8 cellular contexts compared by ENCODE assay signal in genomic region chr10:133378251-133379096, GRCh38. TPM values are rescaled to one million over a fixed set of nuclear protein-coding genes. Genes with fewer than 3 reads are reported as not detected.
DNase-seq lines count a peak whose midpoint lies in the region; ATAC-seq and TF ChIP-seq lines count a peak whose summit lies in the region.

No MANE protein-coding gene starts in this region.

- H3K27ac ChIP-seq in mammary epithelial cell (ENCODE audit: insufficient read depth, low read depth, low read length), result no peak overlapping the region
- H3K27ac ChIP-seq in sigmoid colon, result peak overlapping the region; percentile 83 to 93 (median 86)

- in situ Hi-C loops in mammary epithelial cell (cut with MboI; ENCODE audit: low sequenced_read_pairs in 2 of 2), result no loop called here

- no peak overlapping the region for H3K9ac ChIP-seq in mammary epithelial cell (ENCODE audit: insufficient read depth, low read length)

- no TSS peak for BruUV-seq in mammary epithelial cell (replicated peaks; lab: Mats Ljungman, UMichigan)

- TF ChIP-seq CTCF in mammary epithelial cell (conservative IDR thresholded peaks at IDR 0.05 in 1 of 2, IDR thresholded peaks at IDR 0.05 in 1 of 2; ENCODE audit: extremely low read depth in 1 of 2, insufficient read depth in 1 of 2, low read depth in 1 of 2, low read length in 2 of 2), result no peak
- TF ChIP-seq CTCF in sigmoid colon (IDR thresholded peaks at IDR 0.05), result no peak

- no peaks in the 10 kb centered on the region for H3K79me2 ChIP-seq in mammary epithelial cell (ENCODE audit: insufficient read depth, low read length)

- WGBS in mammary epithelial cell (ENCODE audit: low coverage, missing lambda C conversion rate), result 1% methylated on average over 26 of the region's 90 CpGs
- 0 to 1% methylated on average over 83 to 84 of the region's 90 CpGs for WGBS in sigmoid colon, 2 donors

- TF ChIP-seq EP300 in sigmoid colon (IDR thresholded peaks at IDR 0.05), result no peak

- H3K36me3 ChIP-seq in mammary epithelial cell (ENCODE audit: insufficient read depth, low read length), result no peaks in the 10 kb centered on the region
- H3K36me3 ChIP-seq in sigmoid colon, result peaks cover 0 to 10% (median 0%) of the 10 kb centered on the region in 4 donors

- intact Hi-C loops in mammary epithelial cell (cut with micrococcal nuclease), result loop anchor here (2.0 kb wide), 1 partner anchor 16 kb away; the partner anchor contains the start of gene MTG1
- intact Hi-C loops in sigmoid colon (cut with DNase I), result loop anchor here (2.0 to 5.0 kb wide), 3 partner anchors 14 to 116 kb away; no protein-coding TSS in a partner anchor

- TF ChIP-seq POLR2A in sigmoid colon (IDR thresholded peaks at IDR 0.05), result peak in 1 of 2 donors; percentile 34

- peak overlapping the region; percentile 96 for H3K4me2 ChIP-seq in mammary epithelial cell (ENCODE audit: insufficient read depth, low read depth, low read length)

- DNase-seq in DMS114 treated with DMSO at 0.1 percent for 48 hours (lab: John Stamatoyannopoulos, UW; ENCODE audit: unreplicated experiment), result peak; percentile 26
- peak; percentile 85 for DNase-seq in HuH-7 (ENCODE audit: low spot score)
- peak; percentile 51 for DNase-seq in T1000 (lab: John Stamatoyannopoulos, UW)
- DNase-seq in mammary epithelial cell, result peak; percentile 54
- DNase-seq in sigmoid colon, result peak; percentile 81
- no peak for DNase-seq in NCI-H1930 (lab: John Stamatoyannopoulos, UW)

- H2AFZ ChIP-seq in mammary epithelial cell (ENCODE audit: low read depth, low read length), result peak overlapping the region; percentile 88

- ATAC-seq in GM21367 (IDR thresholded peaks at IDR 0.05; ENCODE audit: unreplicated experiment), result peak; percentile 39

- H3K27me3 ChIP-seq in mammary epithelial cell (ENCODE audit: insufficient read depth, low read length) (no peaks in the 10 kb centered on the region), sigmoid colon (no peaks in the 10 kb centered on the region)

- CTCF ChIA-PET in mammary epithelial cell (lab: Charles Lee; ENCODE audit: low non-redundant PET), result no interaction called here

- dilution Hi-C loops in mammary epithelial cell (cut with HindIII; ENCODE audit: low sequenced_read_pairs), result no loop called here

- H4K20me1 ChIP-seq in mammary epithelial cell (ENCODE audit: insufficient read depth, low read length), result no peaks in the 10 kb centered on the region

- H3K4me1 ChIP-seq in mammary epithelial cell (ENCODE audit: insufficient read depth, low read length) (peaks cover 17% of the 10 kb centered on the region), sigmoid colon (peaks cover 0 to 32% (median 24%) of the 10 kb centered on the region in 4 donors)

- H3K9me3 ChIP-seq in mammary epithelial cell (replicated peaks; ENCODE audit: insufficient read depth, low read length), result no peaks in the 10 kb centered on the region
- H3K9me3 ChIP-seq in iPS-18c (ENCODE audit: control insufficient read depth, insufficient read depth, low read length), result no peaks in the 10 kb centered on the region
- H3K9me3 ChIP-seq in sigmoid colon, result no peaks in the 10 kb centered on the region

- H3K4me3 ChIP-seq in mammary epithelial cell (replicated peaks in 1 of 3; ENCODE audit: insufficient read depth in 1 of 3, low read depth in 2 of 3, low read length in 3 of 3), result peak overlapping the region; percentile 56 to 85 (median 58)
- H3K4me3 ChIP-seq in iPS-18c (ENCODE audit: insufficient read depth, low read depth, low read length), result peak overlapping the region; percentile 62
- H3K4me3 ChIP-seq in sigmoid colon, result peak overlapping the region; percentile 64 to 98 (median 80)

RNA-seq across cellular contexts. Expression of gene PAOX, which starts 0.6 kb away (rescaled TPM):
- total RNA-seq in mammary epithelial cell (1 to 10 TPM; 7.0 to 7.2 TPM), sigmoid colon (10 to 100 TPM in 3 of 4 donors, 1 to 10 TPM in 1; 6.4 to 11.8 (median 11.0) TPM)
- polyA plus RNA-seq in mammary epithelial cell (2.4 TPM), sigmoid colon (1 to 10 TPM; 5.4 to 8.7 (median 6.5) TPM)
- polyA minus RNA-seq in mammary epithelial cell, result 2.1 TPM

RNA-seq across cellular contexts. Expression of gene ECHS1, which starts 5.3 kb away (rescaled TPM):
- total RNA-seq in mammary epithelial cell (10 to 100 TPM; 46.5 to 72.0 TPM), sigmoid colon (10 to 100 TPM; 58.6 to 87.0 (median 65.6) TPM)
- polyA plus RNA-seq in mammary epithelial cell (64.8 TPM), sigmoid colon (100 to 1,000 TPM; 187 to 360 (median 220) TPM)
- polyA minus RNA-seq in mammary epithelial cell, result 54.3 TPM

RNA-seq across cellular contexts. Expression of gene MTG1, which starts 15.5 kb away (rescaled TPM):
- 10 to 100 TPM; 21.7 to 36.4 TPM for total RNA-seq in mammary epithelial cell
- 33.9 TPM for polyA plus RNA-seq in mammary epithelial cell
- 34.8 TPM for polyA minus RNA-seq in mammary epithelial cell
- 10 to 100 TPM; 14.0 to 28.8 (median 17.0) TPM for total RNA-seq in sigmoid colon
- polyA plus RNA-seq in sigmoid colon, result 10 to 100 TPM; 27.6 to 63.6 (median 30.3) TPM

RNA-seq across cellular contexts. Expression of gene FUOM, which starts 20.7 kb away (rescaled TPM):
- total RNA-seq in mammary epithelial cell, result 10 to 100 TPM; 15.4 to 17.5 TPM
- polyA plus RNA-seq in mammary epithelial cell, result 19.0 TPM
- 1.5 TPM for polyA minus RNA-seq in mammary epithelial cell
- 10 to 100 TPM in 2 of 4 donors, 1 to 10 TPM in 2; 8.0 to 25.7 (median 12.8) TPM for total RNA-seq in sigmoid colon
- polyA plus RNA-seq in sigmoid colon, result 10 to 100 TPM; 39.0 to 98.0 (median 48.9) TPM

RNA-seq across cellular contexts. Expression of gene PRAP1, which starts 31.3 kb away (rescaled TPM):
- not detected for total RNA-seq in mammary epithelial cell
- not detected for polyA plus RNA-seq in mammary epithelial cell
- polyA minus RNA-seq in mammary epithelial cell, result not detected
- 1 to 10 TPM in 1 of 4 donors, not detected in 3; 2.9 TPM for total RNA-seq in sigmoid colon
- polyA plus RNA-seq in sigmoid colon, result 100 to 1,000 TPM in 1 of 3 donors, 10 to 100 TPM in 2; 73.4 to 102 (median 88.9) TPM

Comparison
In these comparisons a context has a peak if more than half of its experiments do, and no peak if none do; other contexts are left out.
1. DNase-seq: peak in DMS114 treated with DMSO at 0.1 percent for 48 hours (single experiment), HuH-7 (single experiment), T1000 (single experiment), mammary epithelial cell (single experiment) and sigmoid colon (single experiment); none in NCI-H1930 (0 of 2).
2. Peak in every context shown above with its lines, with median percentiles within 50 percentile points of each other: H3K4me3 ChIP-seq.